ENCODE assay signal across 32 cellular contexts in genomic region chr22:48642550-48642949, GRCh38.
"Had no signal": no experiment of that assay in that cellular context is flagged by ENCODE, and none has a peak within 500 bp of the region (broad histone marks: within the 10 kb centered on the region; RNA-seq: fewer than 3 reads in every experiment).

No MANE protein-coding gene starts in this region.

- H3K4me3 Mint-ChIP-seq: activated CD4-positive, alpha-beta memory T cell treated with anti-CD3 and anti-CD28 coated beads for 36 hours; activated CD4-positive, alpha-beta T cell treated with anti-CD3 and anti-CD28 coated beads, Interleukin-2, amount 10 ng/mL, durations not matched to agents 24 days and 14 days; activated naive CD4-positive, alpha-beta T cell treated with anti-CD3 and anti-CD28 coated beads for 36 hours; activated naive CD8-positive, alpha-beta T cell treated with anti-CD3 and anti-CD28 coated beads for 36 hours; activated T-helper 1 cell treated with anti-CD3 and anti-CD28 coated beads, Interleukin-12 subunit alpha, Interleukin-12 subunit beta, Interleukin-2, Interleukin-4 antibody, amounts not matched to agents 30 ng/mL and 10 ng/mL and 1 ng/mL, durations not matched to agents 14 hours and 24 hours and 36 hours; effector memory CD8-positive, alpha-beta T cell; mesothelial cell of epicardium; naive B cell; neural crest cell; T-helper 17 cell; type B pancreatic cell had no signal

- H3K36me3 ChIP-seq: adrenal gland, gastrocnemius medialis, sigmoid colon, thoracic aorta, uterus, WERI-Rb-1 had no signal

- H3K9me3 Mint-ChIP-seq: activated CD4-positive, alpha-beta memory T cell treated with anti-CD3 and anti-CD28 coated beads for 36 hours; activated CD4-positive, alpha-beta T cell treated with anti-CD3 and anti-CD28 coated beads, Interleukin-2, amount 10 ng/mL, durations not matched to agents 24 days and 14 days; activated naive CD4-positive, alpha-beta T cell treated with anti-CD3 and anti-CD28 coated beads for 36 hours; activated naive CD8-positive, alpha-beta T cell treated with anti-CD3 and anti-CD28 coated beads for 36 hours; activated T-helper 1 cell treated with anti-CD3 and anti-CD28 coated beads, Interleukin-12 subunit alpha, Interleukin-12 subunit beta, Interleukin-2, Interleukin-4 antibody, amounts not matched to agents 30 ng/mL and 10 ng/mL and 1 ng/mL, durations not matched to agents 14 hours and 24 hours and 36 hours; effector memory CD8-positive, alpha-beta T cell; mesothelial cell of epicardium; naive B cell; neural crest cell; type B pancreatic cell had no signal

- H3K4me2 ChIP-seq: hepatocyte had no signal

- H3K36me3 Mint-ChIP-seq: activated CD4-positive, alpha-beta memory T cell treated with anti-CD3 and anti-CD28 coated beads for 36 hours; activated naive CD8-positive, alpha-beta T cell treated with anti-CD3 and anti-CD28 coated beads for 36 hours; mesothelial cell of epicardium; naive B cell; type B pancreatic cell had no signal

- H3K79me2 ChIP-seq: hepatocyte had no signal

- H3K4me3 ChIP-seq: adrenal gland, body of pancreas, coronary artery, gastrocnemius medialis, hepatocyte, sigmoid colon, thoracic aorta, uterus had no signal

- ATAC-seq: body of pancreas; effector memory CD8-positive, alpha-beta T cell; gastrocnemius medialis; left cardiac atrium; T-helper 17 cell had no signal

- H3K27me3 Mint-ChIP-seq: activated CD4-positive, alpha-beta memory T cell treated with anti-CD3 and anti-CD28 coated beads for 36 hours; activated CD4-positive, alpha-beta T cell treated with anti-CD3 and anti-CD28 coated beads, Interleukin-2, amount 10 ng/mL, durations not matched to agents 24 days and 14 days; activated naive CD8-positive, alpha-beta T cell treated with anti-CD3 and anti-CD28 coated beads for 36 hours; naive B cell; type B pancreatic cell had no signal

- H2AFZ ChIP-seq: hepatocyte had no signal

- H3K27ac Mint-ChIP-seq: activated CD4-positive, alpha-beta memory T cell treated with anti-CD3 and anti-CD28 coated beads for 36 hours; activated CD4-positive, alpha-beta T cell treated with anti-CD3 and anti-CD28 coated beads, Interleukin-2, amount 10 ng/mL, durations not matched to agents 24 days and 14 days; activated naive CD4-positive, alpha-beta T cell treated with anti-CD3 and anti-CD28 coated beads for 36 hours; activated naive CD8-positive, alpha-beta T cell treated with anti-CD3 and anti-CD28 coated beads for 36 hours; activated T-helper 1 cell treated with anti-CD3 and anti-CD28 coated beads, Interleukin-12 subunit alpha, Interleukin-12 subunit beta, Interleukin-2, Interleukin-4 antibody, amounts not matched to agents 30 ng/mL and 10 ng/mL and 1 ng/mL, durations not matched to agents 14 hours and 24 hours and 36 hours; effector memory CD8-positive, alpha-beta T cell; mesothelial cell of epicardium; T-helper 17 cell; type B pancreatic cell had no signal

- H3K9me3 ChIP-seq: adrenal gland, body of pancreas, gastrocnemius medialis, sigmoid colon, thoracic aorta, uterus had no signal

- H3K4me1 ChIP-seq: adrenal gland, body of pancreas, gastrocnemius medialis, sigmoid colon, uterus had no signal

- DNase-seq: activated CD4-positive, alpha-beta memory T cell treated with anti-CD3 and anti-CD28 coated beads for 36 hours; activated CD4-positive, alpha-beta T cell treated with anti-CD3 and anti-CD28 coated beads, Interleukin-2, amount 10 ng/mL, durations not matched to agents 24 days and 14 days; activated CD4-positive, CD25-positive, alpha-beta regulatory T cell treated with anti-CD3 and anti-CD28 coated beads, Interleukin-2, amount 50 U/mL, for 72 hours; activated CD8-positive, alpha-beta memory T cell treated with anti-CD3 and anti-CD28 coated beads, Interleukin-2, amount 50 U/mL, for 4 hours; activated effector memory CD4-positive, alpha-beta T cell treated with anti-CD3 and anti-CD28 coated beads, Interleukin-2, amount 50 U/mL, for 16 hours; activated naive CD4-positive, alpha-beta T cell treated with anti-CD3 and anti-CD28 coated beads for 36 hours; activated naive CD8-positive, alpha-beta T cell treated with anti-CD3 and anti-CD28 coated beads for 36 hours; activated T-cell treated with anti-CD3 and anti-CD28 coated beads, Interleukin-2, amount 50 U/mL, for 1 hour; adrenal gland; aorta; body of pancreas; effector memory CD8-positive, alpha-beta T cell; erythroblast; gastrocnemius medialis; left cardiac atrium; mammary epithelial cell; naive B cell; sigmoid colon; small intestine; stimulated activated CD4-positive, alpha-beta T cell treated with anti-CD3 and anti-CD28 coated beads, Interleukin-1b, Interleukin-23, amount 100 ng/mL, for 48 hours; stimulated activated naive CD4-positive, alpha-beta T cell; T-helper 17 cell; T1000; uterus; WERI-Rb-1 had no signal

- H3K4me1 Mint-ChIP-seq: activated CD4-positive, alpha-beta T cell treated with anti-CD3 and anti-CD28 coated beads, Interleukin-2, amount 10 ng/mL, durations not matched to agents 24 days and 14 days; mesothelial cell of epicardium; naive B cell; T-helper 17 cell had no signal

- H3K27ac ChIP-seq: adrenal gland, body of pancreas, coronary artery, gastrocnemius medialis, hepatocyte, sigmoid colon, thoracic aorta, uterus, WERI-Rb-1 had no signal

- H3K27me3 ChIP-seq: adrenal gland, body of pancreas, hepatocyte, uterus had no signal
